ENCODE assay signal across 8 cellular contexts in the genomic region with DNA sequence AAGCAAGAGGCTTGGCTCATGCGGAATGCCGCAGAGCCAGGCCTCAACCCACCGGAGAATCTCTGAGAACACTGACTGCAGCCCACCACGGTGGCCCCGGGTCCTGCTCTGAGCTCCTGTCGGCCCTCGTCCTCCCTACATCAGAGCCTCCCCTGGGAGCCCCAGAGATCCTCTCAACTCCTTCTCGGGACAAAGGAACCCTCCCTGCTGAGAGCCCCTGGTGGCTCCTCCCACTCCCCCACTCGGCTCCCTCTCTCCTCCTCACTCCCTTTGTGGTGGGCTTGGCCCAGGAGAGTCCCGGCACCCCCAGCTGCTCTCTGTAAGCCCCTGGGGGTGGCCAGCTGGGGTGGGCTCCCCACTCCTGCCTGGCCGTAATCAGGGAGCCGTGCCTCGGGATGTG. TPM values are rescaled to one million over a fixed set of nuclear protein-coding genes. Genes with fewer than 3 reads are reported as not detected.
DNase-seq lines count a peak whose midpoint lies in the region; ATAC-seq and TF ChIP-seq lines count a peak whose summit lies in the region.

No MANE protein-coding gene starts in this region.

- no peaks in the 10 kb centered on the region for H4K20me1 ChIP-seq in PC-9 (ENCODE audit: insufficient read depth)
- no peaks in the 10 kb centered on the region for H4K20me1 ChIP-seq in osteoblast (ENCODE audit: insufficient read depth, low read length)

- peak overlapping the region; percentile 68 for H3K4me3 ChIP-seq in PC-9
- peak overlapping the region; percentile 79 for H3K4me3 ChIP-seq in osteoblast (ENCODE audit: insufficient read depth, low read length)

- H3K36me3 ChIP-seq in PC-9 (ENCODE audit: low read depth): no peaks in the 10 kb centered on the region
- no peaks in the 10 kb centered on the region for H3K36me3 ChIP-seq in osteoblast (ENCODE audit: insufficient read depth, low read length)

- peaks cover under 1% of the 10 kb centered on the region for H3K36me3 Mint-ChIP-seq in endothelial cell (ENCODE audit: low read depth, unreplicated experiment)

- intact Hi-C loops in PC-9 (cut with micrococcal nuclease; ENCODE audit: unreplicated experiment): no loop called here

- H3K27ac Mint-ChIP-seq in endothelial cell (ENCODE audit: unreplicated experiment): peak overlapping the region; percentile 89

- H3K27ac ChIP-seq in PC-9: peak overlapping the region; percentile 91
- H3K27ac ChIP-seq in osteoblast (ENCODE audit: low read depth, low read length): peak overlapping the region; percentile 80

- no peaks in the 10 kb centered on the region for H3K9me2 ChIP-seq in PC-9 (ENCODE audit: insufficient read depth)

- no peaks in the 10 kb centered on the region for H3K79me2 ChIP-seq in PC-9 (ENCODE audit: low read depth)
- H3K79me2 ChIP-seq in osteoblast (ENCODE audit: insufficient read depth, low read length): peaks cover 3% of the 10 kb centered on the region

- peaks cover 25% of the 10 kb centered on the region for H3K4me1 Mint-ChIP-seq in endothelial cell (ENCODE audit: unreplicated experiment)

- CTCF ChIA-PET in PC-9 (lab: Charles Lee): interaction anchor here (0.6 kb wide), 1 partner anchor 37 kb away, joined by 3 read pairs; no protein-coding TSS in a partner anchor

- peaks cover 15% of the 10 kb centered on the region for H3K27me3 Mint-ChIP-seq in endothelial cell (ENCODE audit: unreplicated experiment)

- no peak overlapping the region for H3K4me3 Mint-ChIP-seq in endothelial cell (ENCODE audit: unreplicated experiment)

- peaks cover 54% of the 10 kb centered on the region for H3K4me1 ChIP-seq in PC-9 (replicated peaks; ENCODE audit: insufficient read depth)
- peaks cover 32% of the 10 kb centered on the region for H3K4me1 ChIP-seq in osteoblast (ENCODE audit: insufficient read depth, low read length)

- POLR2A ChIA-PET in PC-9 (lab: Charles Lee; ENCODE audit: unreplicated experiment): interaction anchor here (0.6 to 1.8 kb wide), 4 partner anchors 9 to 16 kb away, joined by 4 to 13 read pairs (median 8); no protein-coding TSS in a partner anchor

- no peaks in the 10 kb centered on the region for H3K9me3 Mint-ChIP-seq in endothelial cell (ENCODE audit: unreplicated experiment)

- H3K27me3 ChIP-seq in PC-9 (ENCODE audit: insufficient read depth, low read depth) (no peaks in the 10 kb centered on the region), osteoblast (ENCODE audit: insufficient read depth, low read length) (no peaks in the 10 kb centered on the region)

- DNase-seq in A172 (ENCODE audit: low spot score) (peak; percentile 63), PC-9 (no peak), endothelial cell (ENCODE audit: low spot score) (no peak), osteoblast (ENCODE audit: insufficient read length, low spot score, missing footprints) (peak; percentile 92), SW 1271 (lab: John Stamatoyannopoulos, UW) (no peak)

- no peak for TF ChIP-seq CTCF in PC-9 (conservative IDR thresholded peaks at IDR 0.05)
- no peak for TF ChIP-seq CTCF in endothelial cell (IDR thresholded peaks at IDR 0.05; ENCODE audit: unreplicated experiment)
- TF ChIP-seq CTCF in osteoblast (IDR thresholded peaks at IDR 0.05; ENCODE audit: extremely low read depth, low read depth, low read length): no peak

- H2AFZ ChIP-seq in PC-9: peak overlapping the region; percentile 86
- H2AFZ ChIP-seq in osteoblast (ENCODE audit: low read length): peak overlapping the region; percentile 74

- peak; percentile 4 for ATAC-seq in GM19351 (IDR thresholded peaks at IDR 0.05; ENCODE audit: unreplicated experiment)
- no peak for ATAC-seq in GM21447 (IDR thresholded peaks at IDR 0.05; ENCODE audit: unreplicated experiment)
- no peak for ATAC-seq in HG02885 (IDR thresholded peaks at IDR 0.05; ENCODE audit: poor library complexity, unreplicated experiment)

- TSS peak; percentile 81 for BruUV-seq in PC-9 (replicated peaks; lab: Mats Ljungman, UMichigan)

- H3K4me2 ChIP-seq in PC-9 (peak overlapping the region; percentile 86), osteoblast (ENCODE audit: insufficient read depth, low read length) (peak overlapping the region; percentile 89)

- H3F3A ChIP-seq in PC-9 (ENCODE audit: insufficient read depth, low read depth): peaks cover 18% of the 10 kb centered on the region

- H3K9me3 ChIP-seq in PC-9 (ENCODE audit: insufficient read depth, low read depth) (no peaks in the 10 kb centered on the region), osteoblast (ENCODE audit: low read depth, low read length) (no peaks in the 10 kb centered on the region)

RNA-seq across cellular contexts. Expression of a gene that starts 11.1 kb away (rescaled TPM):
- total RNA-seq in A172 (2014; rRNA removed; shearing (Covaris generic)): 93.1 and 98.0 TPM in 2 replicates
- total RNA-seq in PC-9 (2021): 107 and 113 TPM in 2 replicates
- 97.2 TPM for total RNA-seq in endothelial cell (ENCODE audit: unreplicated experiment)
- 46.6 and 49.2 TPM in 2 replicates for total RNA-seq in osteoblast

RNA-seq across cellular contexts. Expression of a gene that starts 45.7 kb away (rescaled TPM):
- 3.4 and 3.7 TPM in 2 replicates for total RNA-seq in A172 (2014; rRNA removed; shearing (Covaris generic))
- total RNA-seq in PC-9 (2021) (5.8 and 11.5 TPM in 2 replicates), endothelial cell (ENCODE audit: unreplicated experiment) (6.1 TPM), osteoblast (2.1 and 4.3 TPM in 2 replicates)

Comparison
In these comparisons a context has a peak if more than half of its experiments do, and no peak if none do; other contexts are left out.
1. DNase-seq: peak in A172 (single experiment) and osteoblast (single experiment); none in PC-9 (0 of 2), endothelial cell (single experiment) and SW 1271 (0 of 2).